In the genomic region with DNA sequence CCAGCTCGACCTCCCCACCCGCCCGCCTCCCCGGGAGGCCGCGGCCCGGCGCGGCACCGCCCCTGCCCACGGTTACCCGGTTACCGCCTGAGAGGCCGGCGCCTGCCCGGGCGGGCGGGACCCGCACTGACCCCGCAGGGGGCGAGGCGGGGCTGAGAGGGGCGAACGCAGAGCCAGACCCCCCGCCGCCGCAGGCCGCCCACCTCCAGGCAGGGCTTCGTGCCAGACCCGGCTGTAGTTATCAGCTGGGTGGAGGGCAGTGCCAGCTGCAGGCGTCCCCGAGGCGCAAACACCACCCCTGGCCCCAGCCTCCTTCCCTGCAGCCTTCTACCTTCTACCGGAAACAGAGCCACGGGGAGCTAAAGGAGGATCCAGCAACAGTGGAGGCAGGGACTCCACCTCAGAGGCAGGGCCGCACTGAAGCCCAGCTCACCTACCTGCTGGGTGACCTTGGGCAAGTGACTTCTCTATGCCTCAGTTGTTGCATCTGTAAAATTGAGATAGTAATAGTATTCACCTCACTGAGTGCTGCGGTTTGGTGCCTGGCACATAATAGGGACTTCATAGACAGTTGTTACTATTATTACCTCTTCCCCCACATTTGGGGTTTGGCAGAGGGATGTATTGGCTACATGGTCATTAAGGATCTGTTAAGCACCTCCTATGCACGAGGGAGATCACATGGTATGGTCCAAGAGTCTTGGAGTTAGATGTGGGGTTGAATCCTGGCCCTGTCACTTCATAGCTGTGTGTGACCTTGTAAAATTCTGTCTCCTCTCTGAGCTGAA, we compare ENCODE assay signal across 8 cellular contexts.
DNase-seq lines count a peak whose midpoint lies in the region; ATAC-seq and TF ChIP-seq lines count a peak whose summit lies in the region.

No MANE protein-coding gene starts in this region.

- peaks cover 24% of the 10 kb centered on the region for H3K4me1 ChIP-seq in parathyroid adenoma

- DNase-seq in AG09309 (ENCODE audit: low read depth) (no peak), HT-29 (ENCODE audit: low spot score) (peak; percentile 50), foreskin fibroblast (peak in 1 of 2 donors; percentile 10), hepatic stellate cell (ENCODE audit: low spot score) (no peak)

- peak; percentile 48 for ATAC-seq in GM19372 (IDR thresholded peaks at IDR 0.05; ENCODE audit: low read depth, unreplicated experiment)
- ATAC-seq in SK-N-SH treated with all-trans-retinoic acid at 6 μM for 48 hours = peak; percentile 76
- no peak for ATAC-seq in HG03565 (IDR thresholded peaks at IDR 0.05; ENCODE audit: unreplicated experiment)

- TF ChIP-seq CTCF in AG09309 (IDR thresholded peaks at IDR 0.05; ENCODE audit: control insufficient read depth, insufficient read depth, low read depth, low read length, missing control alignments) = no peak
- no peak for TF ChIP-seq CTCF in foreskin fibroblast (IDR thresholded peaks at IDR 0.05; ENCODE audit: low read depth, low read length)
- TF ChIP-seq CTCF in parathyroid adenoma (IDR thresholded peaks at IDR 0.05) = no peak

- H3K4me2 ChIP-seq in parathyroid adenoma (ENCODE audit: low read length) = peak overlapping the region; percentile 82

- H3K9me3 ChIP-seq in parathyroid adenoma (ENCODE audit: control insufficient read depth, low read length) = no peaks in the 10 kb centered on the region

- no peaks in the 10 kb centered on the region for H3K79me2 ChIP-seq in parathyroid adenoma

- H3K27ac ChIP-seq in parathyroid adenoma = peak overlapping the region; percentile 77

- H3K9ac ChIP-seq in parathyroid adenoma = no peak overlapping the region

- peak overlapping the region; percentile 94 for H2AFZ ChIP-seq in parathyroid adenoma

- H3K27me3 ChIP-seq in parathyroid adenoma (ENCODE audit: control insufficient read depth, insufficient read depth, low read length) = no peaks in the 10 kb centered on the region

- no peaks in the 10 kb centered on the region for H3K36me3 ChIP-seq in parathyroid adenoma (ENCODE audit: control insufficient read depth, insufficient read depth, low read length)

- H3K4me3 ChIP-seq in AG09309 (ENCODE audit: control insufficient read depth, low read depth, low read length) (peak overlapping the region; percentile 60), foreskin fibroblast (ENCODE audit: low read depth in 1 of 2, low read length in 2 of 2) (peak overlapping the region; percentile 50), parathyroid adenoma (ENCODE audit: low read depth, low read length) (peak overlapping the region; percentile 60)

TF ChIP-seq in SK-N-SH treated with all-trans-retinoic acid at 6 μM for 48 hours, 23 proteins besides CTCF, POLR2A, EP300 and RAD21:
- TF ChIP-seq, protein P1, sequence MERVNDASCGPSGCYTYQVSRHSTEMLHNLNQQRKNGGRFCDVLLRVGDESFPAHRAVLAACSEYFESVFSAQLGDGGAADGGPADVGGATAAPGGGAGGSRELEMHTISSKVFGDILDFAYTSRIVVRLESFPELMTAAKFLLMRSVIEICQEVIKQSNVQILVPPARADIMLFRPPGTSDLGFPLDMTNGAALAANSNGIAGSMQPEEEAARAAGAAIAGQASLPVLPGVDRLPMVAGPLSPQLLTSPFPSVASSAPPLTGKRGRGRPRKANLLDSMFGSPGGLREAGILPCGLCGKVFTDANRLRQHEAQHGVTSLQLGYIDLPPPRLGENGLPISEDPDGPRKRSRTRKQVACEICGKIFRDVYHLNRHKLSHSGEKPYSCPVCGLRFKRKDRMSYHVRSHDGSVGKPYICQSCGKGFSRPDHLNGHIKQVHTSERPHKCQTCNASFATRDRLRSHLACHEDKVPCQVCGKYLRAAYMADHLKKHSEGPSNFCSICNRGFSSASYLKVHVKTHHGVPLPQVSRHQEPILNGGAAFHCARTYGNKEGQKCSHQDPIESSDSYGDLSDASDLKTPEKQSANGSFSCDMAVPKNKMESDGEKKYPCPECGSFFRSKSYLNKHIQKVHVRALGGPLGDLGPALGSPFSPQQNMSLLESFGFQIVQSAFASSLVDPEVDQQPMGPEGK (CRISPR knock-in tag; IDR thresholded peaks at IDR 0.05; ENCODE audit: borderline replicate concordance) = no peak
- TF ChIP-seq CSDC2 (CRISPR knock-in tag; IDR thresholded peaks at IDR 0.05) (no peak), OSR1 (CRISPR knock-in tag; IDR thresholded peaks at IDR 0.05) (no peak), ISL1 (CRISPR knock-in tag; IDR thresholded peaks at IDR 0.05) (no peak), ZNF8 (CRISPR knock-in tag; IDR thresholded peaks at IDR 0.05) (no peak), ZC3H10 (CRISPR knock-in tag; IDR thresholded peaks at IDR 0.05) (no peak), ZFP30 (CRISPR knock-in tag; IDR thresholded peaks at IDR 0.05) (no peak), ESRRG (CRISPR knock-in tag; IDR thresholded peaks at IDR 0.05) (no peak), ARNTL (CRISPR knock-in tag; IDR thresholded peaks at IDR 0.05; ENCODE audit: borderline replicate concordance, low read depth) (no peak), ZFP3 (CRISPR knock-in tag; IDR thresholded peaks at IDR 0.05) (no peak)
- TF ChIP-seq, protein P2, sequence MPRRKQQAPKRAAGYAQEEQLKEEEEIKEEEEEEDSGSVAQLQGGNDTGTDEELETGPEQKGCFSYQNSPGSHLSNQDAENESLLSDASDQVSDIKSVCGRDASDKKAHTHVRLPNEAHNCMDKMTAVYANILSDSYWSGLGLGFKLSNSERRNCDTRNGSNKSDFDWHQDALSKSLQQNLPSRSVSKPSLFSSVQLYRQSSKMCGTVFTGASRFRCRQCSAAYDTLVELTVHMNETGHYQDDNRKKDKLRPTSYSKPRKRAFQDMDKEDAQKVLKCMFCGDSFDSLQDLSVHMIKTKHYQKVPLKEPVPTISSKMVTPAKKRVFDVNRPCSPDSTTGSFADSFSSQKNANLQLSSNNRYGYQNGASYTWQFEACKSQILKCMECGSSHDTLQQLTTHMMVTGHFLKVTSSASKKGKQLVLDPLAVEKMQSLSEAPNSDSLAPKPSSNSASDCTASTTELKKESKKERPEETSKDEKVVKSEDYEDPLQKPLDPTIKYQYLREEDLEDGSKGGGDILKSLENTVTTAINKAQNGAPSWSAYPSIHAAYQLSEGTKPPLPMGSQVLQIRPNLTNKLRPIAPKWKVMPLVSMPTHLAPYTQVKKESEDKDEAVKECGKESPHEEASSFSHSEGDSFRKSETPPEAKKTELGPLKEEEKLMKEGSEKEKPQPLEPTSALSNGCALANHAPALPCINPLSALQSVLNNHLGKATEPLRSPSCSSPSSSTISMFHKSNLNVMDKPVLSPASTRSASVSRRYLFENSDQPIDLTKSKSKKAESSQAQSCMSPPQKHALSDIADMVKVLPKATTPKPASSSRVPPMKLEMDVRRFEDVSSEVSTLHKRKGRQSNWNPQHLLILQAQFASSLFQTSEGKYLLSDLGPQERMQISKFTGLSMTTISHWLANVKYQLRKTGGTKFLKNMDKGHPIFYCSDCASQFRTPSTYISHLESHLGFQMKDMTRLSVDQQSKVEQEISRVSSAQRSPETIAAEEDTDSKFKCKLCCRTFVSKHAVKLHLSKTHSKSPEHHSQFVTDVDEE (CRISPR knock-in tag; IDR thresholded peaks at IDR 0.05) = no peak
- TF ChIP-seq, protein P3, sequence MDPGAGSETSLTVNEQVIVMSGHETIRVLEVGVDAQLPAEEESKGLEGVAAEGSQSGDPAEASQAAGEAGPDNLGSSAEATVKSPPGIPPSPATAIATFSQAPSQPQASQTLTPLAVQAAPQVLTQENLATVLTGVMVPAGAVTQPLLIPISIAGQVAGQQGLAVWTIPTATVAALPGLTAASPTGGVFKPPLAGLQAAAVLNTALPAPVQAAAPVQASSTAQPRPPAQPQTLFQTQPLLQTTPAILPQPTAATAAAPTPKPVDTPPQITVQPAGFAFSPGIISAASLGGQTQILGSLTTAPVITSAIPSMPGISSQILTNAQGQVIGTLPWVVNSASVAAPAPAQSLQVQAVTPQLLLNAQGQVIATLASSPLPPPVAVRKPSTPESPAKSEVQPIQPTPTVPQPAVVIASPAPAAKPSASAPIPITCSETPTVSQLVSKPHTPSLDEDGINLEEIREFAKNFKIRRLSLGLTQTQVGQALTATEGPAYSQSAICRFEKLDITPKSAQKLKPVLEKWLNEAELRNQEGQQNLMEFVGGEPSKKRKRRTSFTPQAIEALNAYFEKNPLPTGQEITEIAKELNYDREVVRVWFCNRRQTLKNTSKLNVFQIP (CRISPR knock-in tag; IDR thresholded peaks at IDR 0.05; ENCODE audit: borderline replicate concordance, low read depth) = no peak
